In genomic region chr5:67636091-67636490, GRCh38 we compare ENCODE assay signal across 18 cellular contexts.
DNase-seq lines count a peak whose midpoint lies in the region; ATAC-seq and TF ChIP-seq lines count a peak whose summit lies in the region.
"Had no signal": no experiment of that assay in that cellular context is flagged by ENCODE, and none has a peak within 500 bp of the region (broad histone marks: within the 10 kb centered on the region; RNA-seq: fewer than 3 reads in every experiment).

No MANE protein-coding gene starts in this region.

- H3K27ac ChIP-seq in right atrium auricular region: peak overlapping the region; percentile 36 to 43
- H3K27ac ChIP-seq in prostate gland: peak overlapping the region; percentile 15 to 49
- H3K27ac ChIP-seq: SJCRH30 had no signal

- H3K9me3 ChIP-seq in right atrium auricular region (no peaks in the 10 kb centered on the region), prostate gland (no peaks in the 10 kb centered on the region)
- H3K9me3 ChIP-seq: SJCRH30 had no signal

- H3K36me3 ChIP-seq in right atrium auricular region (no peaks in the 10 kb centered on the region), prostate gland (no peaks in the 10 kb centered on the region)
- H3K36me3 ChIP-seq: SJCRH30 had no signal

- 9% methylated on average over 1 of the region's 1 CpG for WGBS in prostate gland

- ATAC-seq in GM18498 (IDR thresholded peaks at IDR 0.05; ENCODE audit: unreplicated experiment): no peak
- no peak for ATAC-seq in HG03457 (IDR thresholded peaks at IDR 0.05; ENCODE audit: unreplicated experiment)

- peak; percentile 32 for DNase-seq in AG20443 (ENCODE audit: low spot score)
- peak; percentile 28 for DNase-seq in choroid plexus epithelial cell (ENCODE audit: low read depth)
- peak; percentile 75 for DNase-seq in right atrium auricular region (ENCODE audit: low spot score)
- peak; percentile 88 for DNase-seq in prostate gland (ENCODE audit: low spot score)
- DNase-seq in AML-193 (lab: John Stamatoyannopoulos, UW): no peak
- no peak for DNase-seq in NCI-H524 (lab: John Stamatoyannopoulos, UW)
- DNase-seq: activated CD4-positive, alpha-beta T cell treated with anti-CD3 and anti-CD28 coated beads for 48 hours; activated T-cell treated with anti-CD3 and anti-CD28 coated beads, Interleukin-2, amount 50 U/mL, for 1 hour; Calu3; cortex of kidney; erythroblast; KBM-7; NCI-H146; NCI-H446; SJCRH30; T1000 had no signal

- no peak overlapping the region for H3K4me3 ChIP-seq in choroid plexus epithelial cell (ENCODE audit: low read depth, low read length)
- no peak overlapping the region for H3K4me3 ChIP-seq in right atrium auricular region
- no peak overlapping the region for H3K4me3 ChIP-seq in prostate gland
- H3K4me3 ChIP-seq: SJCRH30 had no signal

- no peaks in the 10 kb centered on the region for H3K27me3 ChIP-seq in right atrium auricular region
- no peaks in the 10 kb centered on the region for H3K27me3 ChIP-seq in prostate gland (replicated peaks; ENCODE audit: insufficient read depth)
- H3K27me3 ChIP-seq: SJCRH30 had no signal

- no peak for TF ChIP-seq POLR2A in prostate gland (IDR thresholded peaks at IDR 0.05)

- TF ChIP-seq CTCF in choroid plexus epithelial cell (conservative IDR thresholded peaks at IDR 0.05; ENCODE audit: low read depth, low read length) (no peak), right atrium auricular region (IDR thresholded peaks at IDR 0.05) (no peak), prostate gland (IDR thresholded peaks at IDR 0.05) (no peak)

- intact Hi-C loops in prostate gland (cut with DNase I): no loop called here

- peaks cover 0 to 17% of the 10 kb centered on the region in 2 donors for H3K4me1 ChIP-seq in right atrium auricular region
- H3K4me1 ChIP-seq in prostate gland (replicated peaks): peaks cover 7% of the 10 kb centered on the region
- H3K4me1 ChIP-seq: SJCRH30 had no signal

Comparison
In these comparisons a context has a peak if more than half of its experiments do, and no peak if none do; other contexts are left out.
1. DNase-seq: peak in AG20443 (single experiment), choroid plexus epithelial cell (single experiment), right atrium auricular region (single experiment) and prostate gland (single experiment); none in AML-193 (0 of 2) and NCI-H524 (0 of 2).